Comparison of ENCODE assay signal across 1 cellular context in the genomic region with DNA sequence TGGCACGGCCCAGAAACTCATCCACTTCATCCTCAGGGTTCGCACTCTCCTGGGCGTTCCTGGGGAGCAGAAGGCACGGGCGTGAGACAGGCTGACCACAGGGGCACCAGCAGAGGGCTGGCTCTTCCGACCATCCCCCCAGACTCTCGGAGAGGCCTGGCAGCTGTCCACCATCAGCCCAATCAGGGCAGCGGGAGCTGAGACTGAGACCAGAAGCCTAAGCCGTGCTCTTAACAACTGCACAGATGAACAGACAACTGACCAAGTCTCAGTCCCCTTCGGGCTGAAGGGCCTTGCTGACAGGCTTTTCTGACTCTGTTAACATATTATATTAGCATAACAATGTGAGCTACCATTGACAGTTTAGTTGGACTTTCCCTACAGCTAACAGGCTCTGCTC.
TF ChIP-seq lines count a peak whose summit lies in the region.

No MANE protein-coding gene starts in this region.

TF ChIP-seq in H1, 55 proteins besides CTCF, POLR2A, EP300 and RAD21:
- no peak for TF ChIP-seq HDAC2 (IDR thresholded peaks at IDR 0.05; ENCODE audit: borderline replicate concordance in 1 of 2, low read depth in 2 of 2, low read length in 2 of 2)
- TF ChIP-seq YY1 (IDR thresholded peaks at IDR 0.05; ENCODE audit: low read depth, low read length) = 0 out of 2 replicates have a peak, but pooled peaks have one; percentile 6
- TF ChIP-seq, protein P1, sequence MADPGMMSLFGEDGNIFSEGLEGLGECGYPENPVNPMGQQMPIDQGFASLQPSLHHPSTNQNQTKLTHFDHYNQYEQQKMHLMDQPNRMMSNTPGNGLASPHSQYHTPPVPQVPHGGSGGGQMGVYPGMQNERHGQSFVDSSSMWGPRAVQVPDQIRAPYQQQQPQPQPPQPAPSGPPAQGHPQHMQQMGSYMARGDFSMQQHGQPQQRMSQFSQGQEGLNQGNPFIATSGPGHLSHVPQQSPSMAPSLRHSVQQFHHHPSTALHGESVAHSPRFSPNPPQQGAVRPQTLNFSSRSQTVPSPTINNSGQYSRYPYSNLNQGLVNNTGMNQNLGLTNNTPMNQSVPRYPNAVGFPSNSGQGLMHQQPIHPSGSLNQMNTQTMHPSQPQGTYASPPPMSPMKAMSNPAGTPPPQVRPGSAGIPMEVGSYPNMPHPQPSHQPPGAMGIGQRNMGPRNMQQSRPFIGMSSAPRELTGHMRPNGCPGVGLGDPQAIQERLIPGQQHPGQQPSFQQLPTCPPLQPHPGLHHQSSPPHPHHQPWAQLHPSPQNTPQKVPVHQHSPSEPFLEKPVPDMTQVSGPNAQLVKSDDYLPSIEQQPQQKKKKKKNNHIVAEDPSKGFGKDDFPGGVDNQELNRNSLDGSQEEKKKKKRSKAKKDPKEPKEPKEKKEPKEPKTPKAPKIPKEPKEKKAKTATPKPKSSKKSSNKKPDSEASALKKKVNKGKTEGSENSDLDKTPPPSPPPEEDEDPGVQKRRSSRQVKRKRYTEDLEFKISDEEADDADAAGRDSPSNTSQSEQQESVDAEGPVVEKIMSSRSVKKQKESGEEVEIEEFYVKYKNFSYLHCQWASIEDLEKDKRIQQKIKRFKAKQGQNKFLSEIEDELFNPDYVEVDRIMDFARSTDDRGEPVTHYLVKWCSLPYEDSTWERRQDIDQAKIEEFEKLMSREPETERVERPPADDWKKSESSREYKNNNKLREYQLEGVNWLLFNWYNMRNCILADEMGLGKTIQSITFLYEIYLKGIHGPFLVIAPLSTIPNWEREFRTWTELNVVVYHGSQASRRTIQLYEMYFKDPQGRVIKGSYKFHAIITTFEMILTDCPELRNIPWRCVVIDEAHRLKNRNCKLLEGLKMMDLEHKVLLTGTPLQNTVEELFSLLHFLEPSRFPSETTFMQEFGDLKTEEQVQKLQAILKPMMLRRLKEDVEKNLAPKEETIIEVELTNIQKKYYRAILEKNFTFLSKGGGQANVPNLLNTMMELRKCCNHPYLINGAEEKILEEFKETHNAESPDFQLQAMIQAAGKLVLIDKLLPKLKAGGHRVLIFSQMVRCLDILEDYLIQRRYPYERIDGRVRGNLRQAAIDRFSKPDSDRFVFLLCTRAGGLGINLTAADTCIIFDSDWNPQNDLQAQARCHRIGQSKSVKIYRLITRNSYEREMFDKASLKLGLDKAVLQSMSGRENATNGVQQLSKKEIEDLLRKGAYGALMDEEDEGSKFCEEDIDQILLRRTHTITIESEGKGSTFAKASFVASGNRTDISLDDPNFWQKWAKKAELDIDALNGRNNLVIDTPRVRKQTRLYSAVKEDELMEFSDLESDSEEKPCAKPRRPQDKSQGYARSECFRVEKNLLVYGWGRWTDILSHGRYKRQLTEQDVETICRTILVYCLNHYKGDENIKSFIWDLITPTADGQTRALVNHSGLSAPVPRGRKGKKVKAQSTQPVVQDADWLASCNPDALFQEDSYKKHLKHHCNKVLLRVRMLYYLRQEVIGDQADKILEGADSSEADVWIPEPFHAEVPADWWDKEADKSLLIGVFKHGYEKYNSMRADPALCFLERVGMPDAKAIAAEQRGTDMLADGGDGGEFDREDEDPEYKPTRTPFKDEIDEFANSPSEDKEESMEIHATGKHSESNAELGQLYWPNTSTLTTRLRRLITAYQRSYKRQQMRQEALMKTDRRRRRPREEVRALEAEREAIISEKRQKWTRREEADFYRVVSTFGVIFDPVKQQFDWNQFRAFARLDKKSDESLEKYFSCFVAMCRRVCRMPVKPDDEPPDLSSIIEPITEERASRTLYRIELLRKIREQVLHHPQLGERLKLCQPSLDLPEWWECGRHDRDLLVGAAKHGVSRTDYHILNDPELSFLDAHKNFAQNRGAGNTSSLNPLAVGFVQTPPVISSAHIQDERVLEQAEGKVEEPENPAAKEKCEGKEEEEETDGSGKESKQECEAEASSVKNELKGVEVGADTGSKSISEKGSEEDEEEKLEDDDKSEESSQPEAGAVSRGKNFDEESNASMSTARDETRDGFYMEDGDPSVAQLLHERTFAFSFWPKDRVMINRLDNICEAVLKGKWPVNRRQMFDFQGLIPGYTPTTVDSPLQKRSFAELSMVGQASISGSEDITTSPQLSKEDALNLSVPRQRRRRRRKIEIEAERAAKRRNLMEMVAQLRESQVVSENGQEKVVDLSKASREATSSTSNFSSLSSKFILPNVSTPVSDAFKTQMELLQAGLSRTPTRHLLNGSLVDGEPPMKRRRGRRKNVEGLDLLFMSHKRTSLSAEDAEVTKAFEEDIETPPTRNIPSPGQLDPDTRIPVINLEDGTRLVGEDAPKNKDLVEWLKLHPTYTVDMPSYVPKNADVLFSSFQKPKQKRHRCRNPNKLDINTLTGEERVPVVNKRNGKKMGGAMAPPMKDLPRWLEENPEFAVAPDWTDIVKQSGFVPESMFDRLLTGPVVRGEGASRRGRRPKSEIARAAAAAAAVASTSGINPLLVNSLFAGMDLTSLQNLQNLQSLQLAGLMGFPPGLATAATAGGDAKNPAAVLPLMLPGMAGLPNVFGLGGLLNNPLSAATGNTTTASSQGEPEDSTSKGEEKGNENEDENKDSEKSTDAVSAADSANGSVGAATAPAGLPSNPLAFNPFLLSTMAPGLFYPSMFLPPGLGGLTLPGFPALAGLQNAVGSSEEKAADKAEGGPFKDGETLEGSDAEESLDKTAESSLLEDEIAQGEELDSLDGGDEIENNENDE (IDR thresholded peaks at IDR 0.05; ENCODE audit: insufficient replicate concordance, low read length) = no peak
- TF ChIP-seq EGR1 (IDR thresholded peaks at IDR 0.05; ENCODE audit: borderline replicate concordance, low read depth, low read length) = no peak
- TF ChIP-seq SIN3A (conservative IDR thresholded peaks at IDR 0.05 in 1 of 2, IDR thresholded peaks at IDR 0.05 in 1 of 2; ENCODE audit: low read depth in 1 of 2, low read length in 2 of 2) = peak; percentile 35 to 60; a peak in 1 of 4 replicates
- TF ChIP-seq SAP30 (IDR thresholded peaks at IDR 0.05; ENCODE audit: insufficient read depth, insufficient replicate concordance, low read length) = peak; percentile 53
- TF ChIP-seq POU5F1 (IDR thresholded peaks at IDR 0.05; ENCODE audit: low read depth, low read length) = 0 out of 2 replicates have a peak, but pooled peaks have one; percentile 14
